In the genomic region with DNA sequence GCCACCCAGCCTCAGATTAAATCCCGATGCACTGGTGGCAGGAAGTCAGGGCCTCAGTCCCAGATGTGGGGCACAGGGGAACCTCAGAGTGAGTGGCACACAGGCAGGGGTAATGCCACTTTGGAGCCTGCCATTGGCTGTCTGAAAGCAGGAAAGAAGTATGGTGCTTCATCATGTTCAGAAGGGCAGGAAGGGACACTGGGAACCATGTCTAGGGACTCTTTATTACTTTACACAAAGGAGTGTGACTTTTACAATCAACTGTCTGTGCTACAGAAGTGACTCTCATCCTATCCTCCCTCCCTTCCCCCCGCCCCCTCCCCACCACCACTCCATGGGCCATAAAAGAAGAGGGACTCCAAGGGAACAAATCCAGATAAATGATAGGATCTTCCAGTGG, we compare ENCODE assay signal across 15 cellular contexts.
"Had no signal": no experiment of that assay in that cellular context is flagged by ENCODE, and none has a peak within 500 bp of the region (broad histone marks: within the 10 kb centered on the region; RNA-seq: fewer than 3 reads in every experiment).

No MANE protein-coding gene starts in this region.

- H3K27ac ChIP-seq: thoracic aorta had no signal

- H3K36me3 Mint-ChIP-seq: naive B cell; stimulated activated effector memory CD8-positive, alpha-beta T cell treated with anti-CD3 and anti-CD28 coated beads, Interleukin-12 subunit alpha, Interleukin-12 subunit beta, amount 100 ng/mL, for 72 hours; WTC11 had no signal

- H3K4me3 ChIP-seq: thoracic aorta had no signal

- H3K9me3 ChIP-seq: thoracic aorta had no signal

- H3K4me3 Mint-ChIP-seq: activated CD8-positive, alpha-beta T cell treated with anti-CD3 and anti-CD28 coated beads for 36 hours; stimulated activated effector memory CD8-positive, alpha-beta T cell treated with anti-CD3 and anti-CD28 coated beads, Interleukin-12 subunit alpha, Interleukin-12 subunit beta, amount 100 ng/mL, for 72 hours; WTC11 had no signal

- H3K27me3 Mint-ChIP-seq: activated CD8-positive, alpha-beta T cell treated with anti-CD3 and anti-CD28 coated beads for 36 hours; naive B cell had no signal

- DNase-seq: activated CD4-positive, alpha-beta T cell treated with anti-CD3 and anti-CD28 coated beads for 48 hours; activated CD8-positive, alpha-beta T cell treated with anti-CD3 and anti-CD28 coated beads for 36 hours; activated gamma-delta T cell; activated T-cell treated with anti-CD3 and anti-CD28 coated beads, Interleukin-2, amount 50 U/mL, for 48 hours; foreskin fibroblast; glutamatergic neuron; hypothalamus; left ventricle myocardium superior; naive B cell; retina; T-helper 2 cell had no signal

- H3K36me3 ChIP-seq: thoracic aorta had no signal

- H3K27ac Mint-ChIP-seq: activated CD8-positive, alpha-beta T cell treated with anti-CD3 and anti-CD28 coated beads for 36 hours; activated naive CD4-positive, alpha-beta T cell treated with anti-CD3 and anti-CD28 coated beads, Interleukin-2, amount 50 U/mL, for 72 hours; stimulated activated effector memory CD8-positive, alpha-beta T cell treated with anti-CD3 and anti-CD28 coated beads, Interleukin-12 subunit alpha, Interleukin-12 subunit beta, amount 100 ng/mL, for 72 hours; WTC11 had no signal

- ATAC-seq: activated CD8-positive, alpha-beta T cell treated with anti-CD3 and anti-CD28 coated beads for 36 hours; activated naive CD4-positive, alpha-beta T cell treated with anti-CD3 and anti-CD28 coated beads, Interleukin-2, amount 50 U/mL, for 72 hours; left ventricle myocardium superior; stimulated activated effector memory CD8-positive, alpha-beta T cell treated with anti-CD3 and anti-CD28 coated beads, Interleukin-12 subunit alpha, Interleukin-12 subunit beta, amount 100 ng/mL, for 72 hours; WTC11 had no signal

- H3K9me3 Mint-ChIP-seq: activated CD8-positive, alpha-beta T cell treated with anti-CD3 and anti-CD28 coated beads for 36 hours; activated naive CD4-positive, alpha-beta T cell treated with anti-CD3 and anti-CD28 coated beads, Interleukin-2, amount 50 U/mL, for 72 hours; naive B cell; stimulated activated effector memory CD8-positive, alpha-beta T cell treated with anti-CD3 and anti-CD28 coated beads, Interleukin-12 subunit alpha, Interleukin-12 subunit beta, amount 100 ng/mL, for 72 hours; WTC11 had no signal
